In the genomic region with DNA sequence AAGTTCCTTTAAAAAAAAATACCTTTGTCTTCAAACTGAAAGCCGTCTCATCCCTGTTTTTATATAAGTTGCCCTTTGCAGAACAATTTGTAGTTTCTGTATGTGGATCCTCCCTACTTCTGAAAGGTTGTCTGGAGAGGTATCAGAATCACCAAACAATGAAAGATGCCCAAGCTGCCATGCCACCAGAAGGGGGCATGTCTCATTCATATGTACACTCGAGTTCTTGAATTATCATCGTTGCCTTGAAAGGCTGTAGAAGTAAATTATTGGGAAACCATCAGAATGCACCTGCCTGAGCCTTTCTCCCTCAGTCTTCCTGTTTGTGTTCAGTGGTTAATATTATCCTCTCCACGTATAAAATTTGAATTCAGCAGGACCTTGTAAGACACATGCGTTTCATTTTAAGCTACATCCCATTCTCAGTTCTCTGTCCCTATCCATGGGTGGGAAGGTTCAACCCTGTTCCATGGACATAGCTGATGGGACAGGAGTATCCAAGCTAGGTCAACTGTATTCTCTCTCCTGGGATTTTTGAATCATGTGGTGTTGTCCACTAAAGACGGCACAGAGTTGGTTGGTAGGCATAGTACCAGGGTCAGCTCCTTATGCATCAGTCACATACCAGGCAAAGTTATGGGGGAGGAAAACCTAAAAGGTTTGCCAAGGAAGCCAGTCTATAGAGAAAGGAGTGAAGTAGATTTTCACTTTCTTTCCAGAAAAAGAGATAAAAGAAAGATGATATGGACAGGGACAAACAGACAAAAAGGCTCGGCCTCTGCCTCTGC, we compare ENCODE assay signal across 12 cellular contexts. TPM values are rescaled to one million over a fixed set of nuclear protein-coding genes. Genes with fewer than 3 reads are reported as not detected.
DNase-seq lines count a peak whose midpoint lies in the region; ATAC-seq, FAIRE-seq and TF ChIP-seq lines count a peak whose summit lies in the region.
"Had no signal": no experiment of that assay in that cellular context is flagged by ENCODE, and none has a peak within 500 bp of the region (broad histone marks: within the 10 kb centered on the region; RNA-seq: fewer than 3 reads in every experiment).

No MANE protein-coding gene starts in this region.

- peaks cover 3 to 19% of the 10 kb centered on the region in 2 experiments; a peak in 2 of 5 replicates for H3K4me1 ChIP-seq in K562 (replicated peaks in 1 of 2; ENCODE audit: control insufficient read depth in 2 of 2, insufficient read depth in 2 of 2, low read length in 2 of 2)

- no peaks in the 10 kb centered on the region for H3K36me3 Mint-ChIP-seq in activated CD8-positive, alpha-beta T cell treated with anti-CD3 and anti-CD28 coated beads for 36 hours (ENCODE audit: low read depth)
- H3K36me3 Mint-ChIP-seq in activated CD8-positive, alpha-beta T cell treated with anti-CD3 and anti-CD28 coated beads, Interleukin-2, amount 10 ng/mL, durations not matched to agents 7 days and 5 days (ENCODE audit: low read depth) = no peaks in the 10 kb centered on the region

- peak; percentile 14 for DNase-seq in activated CD8-positive, alpha-beta T cell treated with anti-CD3 and anti-CD28 coated beads for 36 hours
- DNase-seq in activated CD8-positive, alpha-beta T cell treated with anti-CD3 and anti-CD28 coated beads, Interleukin-2, amount 10 ng/mL, durations not matched to agents 7 days and 5 days = no peak
- DNase-seq in K562 (ENCODE audit: extremely low read depth in 1 of 4, low spot score in 3 of 4) (no peak), retinal pigment epithelial cell (ENCODE audit: low read depth) (no peak), anterior cingulate cortex (lab: John Stamatoyannopoulos, UW) (no peak)
- DNase-seq: activated CD4-positive, alpha-beta T cell treated with anti-CD3 and anti-CD28 coated beads, Interleukin-2, amount 50 U/mL, for 1 hour; NCI-H1092 treated with DMSO at 0.1 percent for 48 hours; Right ventricle myocardium superior; substantia nigra had no signal

- H4K20me1 ChIP-seq in K562 (replicated peaks; ENCODE audit: control insufficient read depth, insufficient read depth, low read length) = no peaks in the 10 kb centered on the region

- H3K4me1 Mint-ChIP-seq in activated CD8-positive, alpha-beta T cell treated with anti-CD3 and anti-CD28 coated beads for 36 hours (ENCODE audit: low read depth) = peaks cover 45% of the 10 kb centered on the region
- H3K4me1 Mint-ChIP-seq in activated CD8-positive, alpha-beta T cell treated with anti-CD3 and anti-CD28 coated beads, Interleukin-2, amount 10 ng/mL, durations not matched to agents 7 days and 5 days (ENCODE audit: low read depth) = peaks cover 16% of the 10 kb centered on the region

- peaks cover 80% of the 10 kb centered on the region for H3K79me2 ChIP-seq in K562 (ENCODE audit: control insufficient read depth, insufficient read depth, low read length)

- 0 out of 3 replicates have a peak, but pooled peaks cover 2% of the 10 kb centered on the region for H3K36me3 ChIP-seq in K562 (ENCODE audit: control insufficient read depth, insufficient read depth, low read length)

- POLR2A ChIA-PET in activated CD8-positive, alpha-beta T cell treated with anti-CD3 and anti-CD28 coated beads for 36 hours (lab: Charles Lee) = interaction anchor here (0.8 kb wide), 1 partner anchor 60 kb away, joined by 3 read pairs; no protein-coding TSS in a partner anchor
- POLR2A ChIA-PET in activated CD8-positive, alpha-beta T cell treated with anti-CD3 and anti-CD28 coated beads, Interleukin-2, amount 10 ng/mL, durations not matched to agents 7 days and 5 days (lab: Charles Lee) = no interaction called here
- POLR2A ChIA-PET in K562 (lab: Yijun Ruan, JAX) = interaction anchor here (1.0 kb wide), 1 partner anchor 14 kb away, joined by 3 read pairs; no protein-coding TSS in a partner anchor

- H3K4me2 ChIP-seq in K562 (ENCODE audit: insufficient read depth, low read length) = no peak overlapping the region

- BruUV-seq in K562 (replicated peaks; lab: Mats Ljungman, UMichigan) = no TSS peak

- TF ChIP-seq POLR2A in K562 (conservative IDR thresholded peaks at IDR 0.05) = no peak

- H3K9me3 ChIP-seq in K562 (replicated peaks; ENCODE audit: control insufficient read depth, insufficient read depth, low read depth, low read length) = no peaks in the 10 kb centered on the region

- H3K4me3 ChIP-seq in K562 (no peak overlapping the region), retinal pigment epithelial cell (ENCODE audit: low read length) (no peak overlapping the region)

- no peaks in the 10 kb centered on the region for H3K9me3 Mint-ChIP-seq in activated CD8-positive, alpha-beta T cell treated with anti-CD3 and anti-CD28 coated beads for 36 hours
- H3K9me3 Mint-ChIP-seq in activated CD8-positive, alpha-beta T cell treated with anti-CD3 and anti-CD28 coated beads, Interleukin-2, amount 10 ng/mL, durations not matched to agents 7 days and 5 days (ENCODE audit: insufficient read depth) = no peaks in the 10 kb centered on the region

- no peaks in the 10 kb centered on the region for H3K27me3 Mint-ChIP-seq in activated CD8-positive, alpha-beta T cell treated with anti-CD3 and anti-CD28 coated beads for 36 hours
- no peaks in the 10 kb centered on the region for H3K27me3 Mint-ChIP-seq in activated CD8-positive, alpha-beta T cell treated with anti-CD3 and anti-CD28 coated beads, Interleukin-2, amount 10 ng/mL, durations not matched to agents 7 days and 5 days (ENCODE audit: low read depth)

- H3K9ac ChIP-seq in K562 (ENCODE audit: insufficient read depth in 1 of 2, low read depth in 2 of 2, low read length in 2 of 2) = no peak overlapping the region

- CTCF ChIA-PET in activated CD8-positive, alpha-beta T cell treated with anti-CD3 and anti-CD28 coated beads for 36 hours (lab: Charles Lee) = interaction anchor here (1.0 to 1.8 kb wide), 6 partner anchors 10 to 117 kb away, joined by 3 to 4 read pairs (median 3); a partner anchor contains a TSS
- CTCF ChIA-PET in activated CD8-positive, alpha-beta T cell treated with anti-CD3 and anti-CD28 coated beads, Interleukin-2, amount 10 ng/mL, durations not matched to agents 7 days and 5 days (lab: Charles Lee) = interaction anchor here (0.9 to 1.9 kb wide), 8 partner anchors 17 to 109 kb away, joined by 3 to 6 read pairs (median 3); no protein-coding TSS in a partner anchor
- CTCF ChIA-PET in K562 (lab: Yijun Ruan, JAX; ENCODE audit: low intra/inter-chr PET ratio) = no interaction called here

- no peak for TF ChIP-seq CTCF in activated CD8-positive, alpha-beta T cell treated with anti-CD3 and anti-CD28 coated beads for 36 hours (IDR thresholded peaks at IDR 0.05)
- TF ChIP-seq CTCF in K562 (IDR thresholded peaks at IDR 0.05 in 2 of 3, conservative IDR thresholded peaks at IDR 0.05 in 1 of 3; ENCODE audit: insufficient read depth in 2 of 3, low read depth in 1 of 3, low read length in 3 of 3) (no peak), retinal pigment epithelial cell (conservative IDR thresholded peaks at IDR 0.05; ENCODE audit: low read depth, low read length) (peak; percentile 32)

- TF ChIP-seq RAD21 in Ishikawa (IDR thresholded peaks at IDR 0.05; ENCODE audit: low read depth) = peak; percentile 44
- no peak for TF ChIP-seq RAD21 in K562 (CRISPR knock-in tag; conservative IDR thresholded peaks at IDR 0.05 in 1 of 2, IDR thresholded peaks at IDR 0.05 in 1 of 2)

- FAIRE-seq in K562 (lab: Jason Lieb, UNC) = peak; percentile 15

- no peak for ATAC-seq in activated CD8-positive, alpha-beta T cell treated with anti-CD3 and anti-CD28 coated beads for 36 hours
- no peak for ATAC-seq in activated CD8-positive, alpha-beta T cell treated with anti-CD3 and anti-CD28 coated beads, Interleukin-2, amount 10 ng/mL, durations not matched to agents 7 days and 5 days
- no peak for ATAC-seq in K562
- no peak for ATAC-seq in HG03378 (IDR thresholded peaks at IDR 0.05; ENCODE audit: unreplicated experiment)
- no peak for ATAC-seq in GM21390 (IDR thresholded peaks at IDR 0.05; ENCODE audit: unreplicated experiment)

- WGBS in K562 (ENCODE audit: insufficient coverage, low coverage, missing lambda C conversion rate) = 50% methylated on average over 7 of the region's 7 CpGs

- no peak for TF ChIP-seq EP300 in Ishikawa (IDR thresholded peaks at IDR 0.05; ENCODE audit: borderline replicate concordance)
- TF ChIP-seq EP300 in K562 (IDR thresholded peaks at IDR 0.05; ENCODE audit: low read length) = no peak

- H3K4me3 Mint-ChIP-seq in activated CD8-positive, alpha-beta T cell treated with anti-CD3 and anti-CD28 coated beads for 36 hours = no peak overlapping the region
- no peak overlapping the region for H3K4me3 Mint-ChIP-seq in activated CD8-positive, alpha-beta T cell treated with anti-CD3 and anti-CD28 coated beads, Interleukin-2, amount 10 ng/mL, durations not matched to agents 7 days and 5 days

- H3K27me3 ChIP-seq in K562 (ENCODE audit: control insufficient read depth in 2 of 2, insufficient read depth in 2 of 2, low read length in 2 of 2) = no peaks in the 10 kb centered on the region

- H3K27ac Mint-ChIP-seq in activated CD8-positive, alpha-beta T cell treated with anti-CD3 and anti-CD28 coated beads for 36 hours = no peak overlapping the region
- H3K27ac Mint-ChIP-seq in activated CD8-positive, alpha-beta T cell treated with anti-CD3 and anti-CD28 coated beads, Interleukin-2, amount 10 ng/mL, durations not matched to agents 7 days and 5 days = no peak overlapping the region

- intact Hi-C loops in activated CD8-positive, alpha-beta T cell treated with anti-CD3 and anti-CD28 coated beads for 36 hours (cut with micrococcal nuclease) = no loop called here
- intact Hi-C loops in K562 (cut with micrococcal nuclease) = no loop called here

- in situ Hi-C loops in K562 (cut with MboI) = no loop called here

- no peak overlapping the region for H3K27ac ChIP-seq in K562 (ENCODE audit: extremely low read depth, low read depth, low read length)

- H3K9me1 ChIP-seq in K562 (ENCODE audit: control insufficient read depth, insufficient read depth, low read length) = no peaks in the 10 kb centered on the region

- H2AFZ ChIP-seq in K562 (ENCODE audit: low read depth, low read length) = no peak overlapping the region

RNA-seq across cellular contexts. Expression of a gene that starts 24.0 kb away (rescaled TPM):
- total RNA-seq in activated CD8-positive, alpha-beta T cell treated with anti-CD3 and anti-CD28 coated beads for 36 hours = 10 to 100 TPM; 10.2 to 10.4 TPM
- 10 to 100 TPM; 16.2 to 16.7 TPM for total RNA-seq in activated CD8-positive, alpha-beta T cell treated with anti-CD3 and anti-CD28 coated beads, Interleukin-2, amount 10 ng/mL, durations not matched to agents 7 days and 5 days
- 42.3 and 108 TPM in 2 replicates for total RNA-seq in K562 (2011; cell fraction: chromatin; rRNA removed; ENCODE audit: low replicate concordance)
- total RNA-seq in K562 (2011; cell fraction: nucleolus; rRNA removed) = 23.0 and 36.6 TPM in 2 replicates
- 55.6 and 77.9 TPM in 2 replicates for total RNA-seq in K562 (2011; cell fraction: nucleoplasm; rRNA removed)
- total RNA-seq in K562 (2014; rRNA removed) (17.7 and 19.4 TPM in 2 replicates), K562 (2014; rRNA removed; fragmentation: Illumina TruSeq; extraction: Trizol) (33.4 and 38.6 TPM in 2 replicates), K562 (2015; rRNA removed; fragmentation: Illumina TruSeq; extraction: Trizol) (31.8 and 38.7 TPM in 2 replicates), K562 (2021) (31.1 and 33.2 TPM in 2 replicates)
- polyA plus RNA-seq in K562 (2011; rRNA removed) (21.3 and 33.2 TPM in 2 replicates), K562 (2014; fragmentation: Illumina TruSeq; extraction: Trizol) (27.3 and 32.8 TPM in 2 replicates), K562 (2014; fragmentation: Nextera tagmentation; extraction: Ambion mirVana) (10 to 100 TPM; 16.7 to 26.1 TPM), K562 (2014; rRNA removed) (21.1 and 21.6 TPM in 2 replicates)
- 4.3 and 9.6 TPM in 2 replicates for polyA plus RNA-seq in K562 (2011; cell fraction: cytosol; rRNA removed)
- 29.3 and 34.4 TPM in 2 replicates for polyA plus RNA-seq in K562 (2011; cell fraction: nucleus; rRNA removed)
- 21.2 and 27.6 TPM in 2 replicates for polyA plus RNA-seq in K562 (2012)
- 50.8 and 57.2 TPM in 2 replicates for polyA minus RNA-seq in K562 (2011; rRNA and poly(A)+ RNA removed)
- polyA minus RNA-seq in K562 (2011; cell fraction: cytosol; rRNA and poly(A)+ RNA removed) = 15.0 and 22.5 TPM in 2 replicates
- polyA minus RNA-seq in K562 (2011; cell fraction: nucleus; rRNA and poly(A)+ RNA removed) = 31.9 and 40.0 TPM in 2 replicates
